1 cellular context compared by ENCODE assay signal in genomic region chr9:6272229-6272597, GRCh38.
TF ChIP-seq lines count a peak whose summit lies in the region.

No MANE protein-coding gene starts in this region.

TF ChIP-seq in HepG2, 621 proteins besides CTCF, POLR2A, EP300 and RAD21 (continued from another document and continues in another):
- TF ChIP-seq RERE (CRISPR knock-in tag; IDR thresholded peaks at IDR 0.05; ENCODE audit: low read depth) (no peak), PCBP1 (IDR thresholded peaks at IDR 0.05; ENCODE audit: borderline replicate concordance, low read depth, low read length) (no peak), ZNF724P (CRISPR knock-in tag; IDR thresholded peaks at IDR 0.05; ENCODE audit: borderline replicate concordance) (no peak), CREM (IDR thresholded peaks at IDR 0.05) (peak; percentile 41; the same call in 1 of the 2 replicates), CREM (CRISPR knock-in tag; IDR thresholded peaks at IDR 0.05) (no peak), YY1 (IDR thresholded peaks at IDR 0.05; ENCODE audit: insufficient read depth, insufficient replicate concordance, low read depth, low read length) (no peak), ZNF205 (CRISPR knock-in tag; IDR thresholded peaks at IDR 0.05) (peak; percentile 83; the same call in 1 of the 2 replicates), SOX5 (CRISPR knock-in tag; IDR thresholded peaks at IDR 0.05; ENCODE audit: borderline replicate concordance) (peak; percentile 32; the same call in 1 of the 2 replicates), THYN1 (CRISPR knock-in tag; IDR thresholded peaks at IDR 0.05; ENCODE audit: borderline replicate concordance, low read depth) (no peak), BCL6 (CRISPR knock-in tag; IDR thresholded peaks at IDR 0.05) (peak; percentile 27; the same call in 1 of the 2 replicates), ATF2 (CRISPR knock-in tag; IDR thresholded peaks at IDR 0.05) (0 out of 2 replicates have a peak, but pooled peaks have one; percentile 18), GMEB2 (CRISPR knock-in tag; IDR thresholded peaks at IDR 0.05; ENCODE audit: low read depth) (no peak), ZIK1 (CRISPR knock-in tag; IDR thresholded peaks at IDR 0.05; ENCODE audit: borderline replicate concordance, low read depth) (no peak), ZNF512B (CRISPR knock-in tag; IDR thresholded peaks at IDR 0.05; ENCODE audit: borderline replicate concordance) (no peak), NR2F6 (IDR thresholded peaks at IDR 0.05) (peak; percentile 53), NR2F6 (CRISPR knock-in tag; IDR thresholded peaks at IDR 0.05) (no peak), TCF7 (IDR thresholded peaks at IDR 0.05; ENCODE audit: low read depth) (peak; percentile 25; the same call in 1 of the 2 replicates), ZNF550 (CRISPR knock-in tag; IDR thresholded peaks at IDR 0.05; ENCODE audit: borderline replicate concordance) (no peak), RXRB (CRISPR knock-in tag; IDR thresholded peaks at IDR 0.05; ENCODE audit: borderline replicate concordance) (no peak), AGO2 (optimal IDR thresholded peaks at IDR 0.05; ENCODE audit: low read depth, low read length) (no peak), SOX13 (IDR thresholded peaks at IDR 0.05) (no peak), SOX13 (CRISPR knock-in tag; conservative IDR thresholded peaks at IDR 0.05 in 1 of 2, IDR thresholded peaks at IDR 0.05 in 1 of 2) (peak in 1 of 2 experiments; percentile 76; a peak in 2 of 4 replicates), CEBPB (IDR thresholded peaks at IDR 0.05; ENCODE audit: borderline replicate concordance, low read depth, low read length) (peak; percentile 97), FOXA3 (CRISPR knock-in tag; IDR thresholded peaks at IDR 0.05) (peak; percentile 73), PATZ1 (CRISPR knock-in tag; IDR thresholded peaks at IDR 0.05) (no peak), GRHL1 (CRISPR knock-in tag; conservative IDR thresholded peaks at IDR 0.05) (no peak), FOXJ3 (CRISPR knock-in tag; IDR thresholded peaks at IDR 0.05; ENCODE audit: borderline replicate concordance) (peak; percentile 91), ADNP (CRISPR knock-in tag; IDR thresholded peaks at IDR 0.05) (no peak), FOSL2 (CRISPR knock-in tag; IDR thresholded peaks at IDR 0.05) (peak; percentile 54), THRA (CRISPR knock-in tag; IDR thresholded peaks at IDR 0.05; ENCODE audit: borderline replicate concordance) (peak; percentile 18; the same call in 1 of the 2 replicates), FOXP1 (IDR thresholded peaks at IDR 0.05) (no peak), FOXP1 (CRISPR knock-in tag; IDR thresholded peaks at IDR 0.05) (peak; percentile 61; the same call in 1 of the 2 replicates), MEIS1 (CRISPR knock-in tag; IDR thresholded peaks at IDR 0.05; ENCODE audit: borderline replicate concordance) (no peak), RELA (CRISPR knock-in tag; IDR thresholded peaks at IDR 0.05) (no peak), ZFP82 (CRISPR knock-in tag; IDR thresholded peaks at IDR 0.05; ENCODE audit: borderline replicate concordance) (no peak), RBFOX2 (IDR thresholded peaks at IDR 0.05; ENCODE audit: low read depth, low read length) (no peak)
